In the genomic region with DNA sequence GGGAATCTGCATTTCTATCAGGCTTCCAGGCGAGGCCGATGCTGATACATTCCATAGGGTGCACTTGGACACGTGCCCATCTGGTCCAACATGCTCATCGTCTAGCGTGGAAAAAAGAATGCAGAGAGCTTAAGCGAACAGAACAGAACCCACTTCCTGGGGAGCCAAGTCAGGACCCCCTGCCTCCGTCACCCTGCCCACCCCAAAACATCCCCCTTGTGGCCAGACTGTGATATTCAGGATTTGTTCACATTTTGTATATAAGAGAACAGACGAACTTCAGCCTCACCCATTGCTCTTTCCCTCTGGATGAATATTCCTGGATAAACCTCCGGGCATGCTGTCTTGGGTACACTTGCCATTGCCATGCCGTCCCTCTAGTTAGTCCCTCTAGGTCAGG, we compare ENCODE assay signal across 27 cellular contexts. TPM values are rescaled to one million over a fixed set of nuclear protein-coding genes. Genes with fewer than 3 reads are reported as not detected.
"Had no signal": no experiment of that assay in that cellular context is flagged by ENCODE, and none has a peak within 500 bp of the region (broad histone marks: within the 10 kb centered on the region; RNA-seq: fewer than 3 reads in every experiment).

No MANE protein-coding gene starts in this region.

- H3K27ac Mint-ChIP-seq: activated B cell treated with CpG ODN at 0.5 μM for 24 hours; activated CD8-positive, alpha-beta T cell treated with anti-CD3 and anti-CD28 coated beads for 36 hours; activated naive CD8-positive, alpha-beta T cell treated with anti-CD3 and anti-CD28 coated beads for 36 hours; activated T-helper 17 cell treated with anti-CD3 and anti-CD28 coated beads, Interleukin-2, amount 50 U/mL, for 72 hours; nephron; T-helper 2 cell treated with Interferon-gamma antibody and Interleukin-4, amounts not matched to agents 5 μg/mL and 100 μg/mL, for 36 hours had no signal

- H3K4me3 Mint-ChIP-seq: activated B cell treated with CpG ODN at 0.5 μM for 24 hours; activated CD8-positive, alpha-beta T cell treated with anti-CD3 and anti-CD28 coated beads for 36 hours; activated naive CD8-positive, alpha-beta T cell treated with anti-CD3 and anti-CD28 coated beads for 36 hours; activated T-helper 17 cell treated with anti-CD3 and anti-CD28 coated beads, Interleukin-2, amount 50 U/mL, for 72 hours; nephron; T-helper 2 cell treated with Interferon-gamma antibody and Interleukin-4, amounts not matched to agents 5 μg/mL and 100 μg/mL, for 36 hours had no signal

- H3K36me3 ChIP-seq: cardiac muscle cell, esophagus squamous epithelium, lower lobe of right lung, right atrium auricular region, stomach, upper lobe of left lung had no signal

- H3K27ac ChIP-seq: cardiac muscle cell, esophagus squamous epithelium, lower lobe of right lung, right atrium auricular region, stomach, testis, upper lobe of left lung had no signal

- H3K4me3 ChIP-seq: cardiac muscle cell, esophagus squamous epithelium, lower lobe of right lung, right atrium auricular region, stomach, testis, upper lobe of left lung had no signal

- H3K27me3 ChIP-seq: right atrium auricular region, testis had no signal

- H3K4me1 ChIP-seq: esophagus squamous epithelium, lower lobe of right lung, right atrium auricular region, stomach, testis, upper lobe of left lung had no signal

- H3K9me3 ChIP-seq: esophagus squamous epithelium, lower lobe of right lung, right atrium auricular region, stomach, testis, upper lobe of left lung had no signal

- ATAC-seq: activated CD8-positive, alpha-beta T cell treated with anti-CD3 and anti-CD28 coated beads for 36 hours; activated T-helper 17 cell treated with anti-CD3 and anti-CD28 coated beads, Interleukin-2, amount 50 U/mL, for 72 hours; lower lobe of right lung had no signal

- H3K4me1 Mint-ChIP-seq: activated B cell treated with CpG ODN at 0.5 μM for 24 hours; activated naive CD8-positive, alpha-beta T cell treated with anti-CD3 and anti-CD28 coated beads for 36 hours; activated T-helper 17 cell treated with anti-CD3 and anti-CD28 coated beads, Interleukin-2, amount 50 U/mL, for 72 hours; nephron had no signal

- H3K9me3 Mint-ChIP-seq: activated B cell treated with CpG ODN at 0.5 μM for 24 hours; activated CD8-positive, alpha-beta T cell treated with anti-CD3 and anti-CD28 coated beads for 36 hours; activated naive CD8-positive, alpha-beta T cell treated with anti-CD3 and anti-CD28 coated beads for 36 hours; activated T-helper 17 cell treated with anti-CD3 and anti-CD28 coated beads, Interleukin-2, amount 50 U/mL, for 72 hours; nephron; T-helper 2 cell treated with Interferon-gamma antibody and Interleukin-4, amounts not matched to agents 5 μg/mL and 100 μg/mL, for 36 hours had no signal

- H3K36me3 Mint-ChIP-seq: activated naive CD8-positive, alpha-beta T cell treated with anti-CD3 and anti-CD28 coated beads for 36 hours had no signal

- DNase-seq: activated B cell treated with CpG ODN at 0.5 μM for 24 hours; activated CD4-positive, alpha-beta T cell treated with anti-CD3 and anti-CD28 coated beads for 48 hours; activated CD8-positive, alpha-beta T cell treated with anti-CD3 and anti-CD28 coated beads for 36 hours; activated naive CD4-positive, alpha-beta T cell; activated naive CD8-positive, alpha-beta T cell treated with anti-CD3 and anti-CD28 coated beads for 36 hours; activated T-cell treated with anti-CD3 and anti-CD28 coated beads, Interleukin-2, amount 50 U/mL, for 1 hour; amniotic stem cell; dermis blood vessel endothelial cell; effector memory CD4-positive, alpha-beta T cell; esophagus squamous epithelium; hippocampal formation; islet precursor cell; lower lobe of right lung; midbrain; occipital lobe; stimulated activated CD4-positive, alpha-beta T cell treated with anti-CD3 and anti-CD28 coated beads, Interleukin-2, amount 100 ng/mL, for 24 hours; stomach; testis; upper lobe of left lung had no signal

RNA-seq across cellular contexts. Expression of gene PIWIL1, which starts 4.3 kb away (rescaled TPM):
- total RNA-seq: activated B cell treated with CpG ODN at 0.5 μM for 24 hours; activated CD8-positive, alpha-beta T cell treated with anti-CD3 and anti-CD28 coated beads for 36 hours; activated naive CD8-positive, alpha-beta T cell treated with anti-CD3 and anti-CD28 coated beads for 36 hours; activated T-helper 17 cell treated with anti-CD3 and anti-CD28 coated beads, Interleukin-2, amount 50 U/mL, for 72 hours; cardiac muscle cell; dermis blood vessel endothelial cell; glomerular endothelial cell; lower lobe of right lung; occipital lobe; posterior vena cava; right atrium auricular region; skeletal muscle tissue; stomach; upper lobe of left lung had no signal
- polyA plus RNA-seq: cardiac muscle cell, stomach had no signal
